ENCODE assay signal across 8 cellular contexts in genomic region chr5:139689631-139690384, GRCh38. TPM values are rescaled to one million over a fixed set of nuclear protein-coding genes. Genes with fewer than 3 reads are reported as not detected.
DNase-seq lines count a peak whose midpoint lies in the region; ATAC-seq and TF ChIP-seq lines count a peak whose summit lies in the region.

No MANE protein-coding gene starts in this region.

- peak overlapping the region; percentile 25 for H3K23ac ChIP-seq in neuronal stem cell (ENCODE audit: low read depth, low read length, poor library complexity)

- H4K91ac ChIP-seq in neuronal stem cell (ENCODE audit: low read depth, low read length, poor library complexity), result no peak overlapping the region

- H2BK5ac ChIP-seq in neuronal stem cell (ENCODE audit: low read length), result no peak overlapping the region

- peak overlapping the region; percentile 28 for H3K4ac ChIP-seq in neuronal stem cell (ENCODE audit: low read length)

- peak overlapping the region; percentile 98 for H2AK5ac ChIP-seq in neuronal stem cell (ENCODE audit: low read depth, low read length)

- H2BK120ac ChIP-seq in neuronal stem cell (ENCODE audit: low read depth, low read length), result peak overlapping the region; percentile 69

- no peak overlapping the region for H4K8ac ChIP-seq in neuronal stem cell (ENCODE audit: low read depth, low read length)

- H3K9me3 ChIP-seq in PC-3 (ENCODE audit: low read length) (no peaks in the 10 kb centered on the region), esophagus muscularis mucosa (no peaks in the 10 kb centered on the region), neuronal stem cell (replicated peaks in 1 of 2; ENCODE audit: control insufficient read depth in 2 of 2, insufficient read depth in 1 of 2, low read depth in 1 of 2, low read length in 2 of 2) (no peaks in the 10 kb centered on the region)

- H3K27me3 ChIP-seq in PC-3 (ENCODE audit: low read length) (no peaks in the 10 kb centered on the region), esophagus muscularis mucosa (no peaks in the 10 kb centered on the region), neuronal stem cell (ENCODE audit: control insufficient read depth in 3 of 3, insufficient read depth in 3 of 3, low read depth in 1 of 3, low read length in 3 of 3) (no peaks in the 10 kb centered on the region)

- no peak for TF ChIP-seq EP300 in esophagus muscularis mucosa (IDR thresholded peaks at IDR 0.05)

- no peak overlapping the region for H3K27ac ChIP-seq in PC-3 (ENCODE audit: low read length)
- peak overlapping the region in 1 of 4 donors; percentile 18 for H3K27ac ChIP-seq in esophagus muscularis mucosa (replicated peaks in 1 of 4)
- H3K27ac ChIP-seq in neuronal stem cell (replicated peaks; ENCODE audit: low read length), result no peak overlapping the region

- CTCF ChIA-PET in activated CD8-positive, alpha-beta memory T cell treated with anti-CD3 and anti-CD28 coated beads, Interleukin-2, amount 10 ng/mL, durations not matched to agents 7 days and 5 days (lab: Charles Lee), result interaction anchor here (0.6 to 8.9 kb wide), 23 partner anchors 11 to 348 kb away, joined by 3 to 215 read pairs (median 3); partner anchors contain the start of genes CXXC5 and PAIP2
- CTCF ChIA-PET in PC-3 (lab: Charles Lee), result interaction anchor here (0.6 to 1.3 kb wide), 5 partner anchors 27 to 126 kb away, joined by 3 to 9 read pairs (median 4); no protein-coding TSS in a partner anchor

- no peak overlapping the region for H3K14ac ChIP-seq in neuronal stem cell (ENCODE audit: low read length)

- H2AFZ ChIP-seq in PC-3 (ENCODE audit: low read length) (no peak overlapping the region), neuronal stem cell (ENCODE audit: low read length) (no peak overlapping the region)

- DNase-seq in activated CD8-positive, alpha-beta memory T cell treated with anti-CD3 and anti-CD28 coated beads, Interleukin-2, amount 10 ng/mL, durations not matched to agents 7 days and 5 days, result no peak
- DNase-seq in activated CD8-positive, alpha-beta memory T cell treated with anti-CD3 and anti-CD28 coated beads for 24 hours, result no peak
- DNase-seq in PC-3 (peak; percentile 69), esophagus muscularis mucosa (ENCODE audit: extremely low spot score) (no peak), neuronal stem cell (ENCODE audit: low spot score) (no peak), ureter (ENCODE audit: low spot score) (no peak)
- DNase-seq in stimulated activated CD4-positive, alpha-beta T cell treated with anti-CD3 and anti-CD28 coated beads, Interleukin-15, amount 100 ng/mL, for 24 hours, result no peak

- WGBS in esophagus muscularis mucosa, result 27% methylated on average over 3 of the region's 17 CpGs
- no CpG with 5 or more reads among the region's 17 CpGs for WGBS in neuronal stem cell (ENCODE audit: extremely low coverage in 2 of 2, insufficient read length in 2 of 2, insufficient replicate concordance in 1 of 2), 2 donors

- intact Hi-C loops in PC-3 (cut with micrococcal nuclease) (loop anchor here (1.0 to 2.0 kb wide), 2 partner anchors 57 to 171 kb away; no protein-coding TSS in a partner anchor), esophagus muscularis mucosa (cut with DNase I) (loop anchor here (5.0 kb wide), 1 partner anchor 53 kb away; no protein-coding TSS in a partner anchor)

- H3K27ac Mint-ChIP-seq in activated CD8-positive, alpha-beta memory T cell treated with anti-CD3 and anti-CD28 coated beads, Interleukin-2, amount 10 ng/mL, durations not matched to agents 7 days and 5 days, result no peak overlapping the region

- ATAC-seq in activated CD8-positive, alpha-beta memory T cell treated with anti-CD3 and anti-CD28 coated beads, Interleukin-2, amount 10 ng/mL, durations not matched to agents 7 days and 5 days, result peak; percentile 64
- ATAC-seq in PC-3 (peak; percentile 78), HG02642 (IDR thresholded peaks at IDR 0.05; ENCODE audit: poor library complexity, unreplicated experiment) (no peak)

- H3K36me3 Mint-ChIP-seq in activated CD8-positive, alpha-beta memory T cell treated with anti-CD3 and anti-CD28 coated beads, Interleukin-2, amount 10 ng/mL, durations not matched to agents 7 days and 5 days, result no peaks in the 10 kb centered on the region

- H4K20me1 ChIP-seq in PC-3 (ENCODE audit: low read length), result no peaks in the 10 kb centered on the region

- BruUV-seq in PC-3 (replicated peaks; lab: Mats Ljungman, UMichigan), result no TSS peak

- no peak overlapping the region for H2BK12ac ChIP-seq in neuronal stem cell (ENCODE audit: low read length)

- no peaks in the 10 kb centered on the region for H3K27me3 Mint-ChIP-seq in activated CD8-positive, alpha-beta memory T cell treated with anti-CD3 and anti-CD28 coated beads, Interleukin-2, amount 10 ng/mL, durations not matched to agents 7 days and 5 days

- peak overlapping the region; percentile 88 for H3K18ac ChIP-seq in neuronal stem cell (ENCODE audit: low read length)

- H3K4me2 ChIP-seq in PC-3 (ENCODE audit: low read length), result no peak overlapping the region
- H3K4me2 ChIP-seq in neuronal stem cell (ENCODE audit: insufficient read depth, low read length, poor library complexity, severe bottlenecking), result no peak overlapping the region

- no peak overlapping the region for H3K4me3 Mint-ChIP-seq in activated CD8-positive, alpha-beta memory T cell treated with anti-CD3 and anti-CD28 coated beads, Interleukin-2, amount 10 ng/mL, durations not matched to agents 7 days and 5 days

- no peaks in the 10 kb centered on the region for H3K4me1 ChIP-seq in PC-3 (ENCODE audit: insufficient read depth, low read length)
- peaks cover 37 to 67% (median 51%) of the 10 kb centered on the region in 4 donors for H3K4me1 ChIP-seq in esophagus muscularis mucosa
- H3K4me1 ChIP-seq in neuronal stem cell (ENCODE audit: control insufficient read depth in 2 of 2, insufficient read depth in 1 of 2, low read depth in 1 of 2, low read length in 2 of 2), result peaks cover 53 to 62% of the 10 kb centered on the region in 2 donors

- H3K9ac ChIP-seq in PC-3 (ENCODE audit: low read length) (no peak overlapping the region), neuronal stem cell (ENCODE audit: low read depth, low read length, poor library complexity) (peak overlapping the region; percentile 52)

- no peaks in the 10 kb centered on the region for H3K79me2 ChIP-seq in PC-3 (ENCODE audit: low read length)

- peak overlapping the region; percentile 62 for H2BK15ac ChIP-seq in neuronal stem cell (ENCODE audit: low read length)

- H3F3A ChIP-seq in PC-3 (ENCODE audit: low read length, unreplicated experiment), result no peaks in the 10 kb centered on the region

- H3K9me2 ChIP-seq in PC-3 (replicated peaks; ENCODE audit: low read length), result no peaks in the 10 kb centered on the region

- H3K4me1 Mint-ChIP-seq in activated CD8-positive, alpha-beta memory T cell treated with anti-CD3 and anti-CD28 coated beads, Interleukin-2, amount 10 ng/mL, durations not matched to agents 7 days and 5 days, result no peaks in the 10 kb centered on the region

- H3K4me3 ChIP-seq in PC-3 (ENCODE audit: low read length) (no peak overlapping the region), esophagus muscularis mucosa (no peak overlapping the region), neuronal stem cell (ENCODE audit: low read length in 2 of 2) (no peak overlapping the region)

- TF ChIP-seq POLR2A in esophagus muscularis mucosa (IDR thresholded peaks at IDR 0.05; ENCODE audit: low read depth), result no peak

- TF ChIP-seq CTCF in PC-3 (conservative IDR thresholded peaks at IDR 0.05; ENCODE audit: low read depth, low read length) (peak; percentile 77), esophagus muscularis mucosa (IDR thresholded peaks at IDR 0.05) (peak; percentile 51 to 74 (median 69))

- H3K36me3 ChIP-seq in PC-3 (ENCODE audit: low read depth, low read length) (no peaks in the 10 kb centered on the region), esophagus muscularis mucosa (no peaks in the 10 kb centered on the region), neuronal stem cell (replicated peaks in 1 of 2; ENCODE audit: control insufficient read depth in 2 of 2, insufficient read depth in 2 of 2, low read length in 2 of 2) (peaks cover 0 to 17% of the 10 kb centered on the region in 2 donors)

- POLR2A ChIA-PET in PC-3 (lab: Charles Lee; ENCODE audit: unreplicated experiment), result no interaction called here

- no peaks in the 10 kb centered on the region for H3K9me3 Mint-ChIP-seq in activated CD8-positive, alpha-beta memory T cell treated with anti-CD3 and anti-CD28 coated beads, Interleukin-2, amount 10 ng/mL, durations not matched to agents 7 days and 5 days (ENCODE audit: low read depth)

- H3K79me1 ChIP-seq in neuronal stem cell (ENCODE audit: low read depth, low read length), result peaks cover 3% of the 10 kb centered on the region

RNA-seq across cellular contexts. Expression of gene CXXC5, which starts 41.7 kb away (rescaled TPM):
- 1 to 10 TPM; 1.8 to 4.1 TPM for total RNA-seq in activated CD8-positive, alpha-beta memory T cell treated with anti-CD3 and anti-CD28 coated beads, Interleukin-2, amount 10 ng/mL, durations not matched to agents 7 days and 5 days
- total RNA-seq in PC-3 (2014; rRNA removed) (31.1 and 42.4 TPM in 2 replicates), esophagus muscularis mucosa (10 to 100 TPM; 22.0 to 32.4 (median 27.8) TPM), ureter (28.7 TPM)
- polyA plus RNA-seq in neuronal stem cell (2013, experiment 1 of 2), result 30.9 TPM
- polyA plus RNA-seq in neuronal stem cell (2013, experiment 2 of 2), result 32.1 TPM
